ENCODE assay signal across 9 cellular contexts in the genomic region with DNA sequence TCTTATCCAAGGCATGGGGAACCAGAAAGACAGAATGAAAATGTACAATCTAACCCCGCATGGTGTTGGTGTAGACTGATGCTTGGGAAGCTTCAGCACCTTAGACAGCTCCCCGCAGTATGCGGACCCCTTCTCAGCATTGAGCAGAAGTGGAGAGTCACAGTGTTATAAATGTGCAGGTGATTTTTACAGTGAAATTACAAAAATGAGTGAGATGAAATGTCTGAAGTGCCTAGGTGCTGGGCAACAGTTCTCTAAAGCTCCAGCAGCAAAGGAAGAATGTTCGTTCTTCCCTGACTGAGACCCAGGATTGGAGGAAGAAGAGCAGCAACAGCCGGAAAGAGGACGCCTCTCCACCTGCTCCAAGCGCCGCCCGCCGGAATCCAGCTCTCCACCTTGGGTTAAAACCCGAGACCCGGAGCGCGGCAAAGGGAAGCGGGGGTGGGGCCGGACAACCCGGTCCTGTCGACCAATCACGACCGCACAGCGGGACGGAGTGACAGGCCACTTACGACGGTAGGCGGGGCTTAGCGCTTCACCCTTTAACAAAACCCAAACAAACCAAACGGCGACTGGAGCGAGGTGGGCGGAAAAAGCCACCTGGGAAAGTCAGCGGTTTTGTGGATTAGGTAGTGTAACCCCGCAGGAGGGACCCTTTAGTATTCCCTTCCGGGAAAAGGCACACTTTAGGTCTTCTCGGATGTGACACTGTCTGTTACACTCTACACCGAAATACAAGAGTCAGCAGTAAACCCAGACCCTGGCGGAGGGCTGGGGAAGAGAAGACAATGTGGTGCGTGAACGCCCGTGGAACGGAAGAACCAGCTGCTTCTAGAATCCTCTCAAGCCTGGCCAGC. TPM values are rescaled to one million over a fixed set of nuclear protein-coding genes. Genes with fewer than 3 reads are reported as not detected.
DNase-seq lines count a peak whose midpoint lies in the region; ATAC-seq, FAIRE-seq and TF ChIP-seq lines count a peak whose summit lies in the region.
"Had no signal": no experiment of that assay in that cellular context is flagged by ENCODE, and none has a peak within 500 bp of the region (broad histone marks: within the 10 kb centered on the region; RNA-seq: fewer than 3 reads in every experiment).

A gene (minus strand): TSS at position 403 of the 857 bp plus-strand sequence. CDS start 436 bp downstream, outside the sequence.

- peak within 1 kb of the TSS; percentile 60 for H3K9ac ChIP-seq in HUES64 (ENCODE audit: low read depth, low read length)

- peak within 1 kb of the TSS; percentile 62 for H3K4me3 ChIP-seq in HUES64 (ENCODE audit: low read length)
- peak within 1 kb of the TSS in 2 of 4 donors; percentile 12 to 36 for H3K4me3 ChIP-seq in Peyer's patch
- H3K4me3 ChIP-seq in coronary artery = peak within 1 kb of the TSS; percentile 58

- WGBS in HUES64 = under 1% methylated on average over 39 of the region's 40 CpGs

- no peaks in the 10 kb centered on the region for H3K27me3 ChIP-seq in HUES64 (ENCODE audit: insufficient read depth, low read length)
- H3K27me3 ChIP-seq in Peyer's patch = no peaks in the 10 kb centered on the region

- TF ChIP-seq CTCF in Peyer's patch (IDR thresholded peaks at IDR 0.05) = no peak
- no peak for TF ChIP-seq CTCF in coronary artery (IDR thresholded peaks at IDR 0.05)

- peak; percentile 83 for ATAC-seq in GM19397 (IDR thresholded peaks at IDR 0.05; ENCODE audit: unreplicated experiment)
- no peak for ATAC-seq in HG03520 (IDR thresholded peaks at IDR 0.05; ENCODE audit: unreplicated experiment)

- no peak for FAIRE-seq in GM12892 (lab: Jason Lieb, UNC)

- DNase-seq in D341Med (ENCODE audit: low spot score) = peak; percentile 94
- peak in 2 of 3 donors; percentile 69 to 71 for DNase-seq in Peyer's patch
- DNase-seq in coronary artery (ENCODE audit: low spot score) = no peak
- DNase-seq in medulla oblongata (ENCODE audit: extremely low spot score) = peak; percentile 6
- no peak for DNase-seq in GM12892 (ENCODE audit: insufficient read length)
- DNase-seq: IMR-90 had no signal

- H3K27ac ChIP-seq in HUES64 (ENCODE audit: low read depth, low read length) = peak within 1 kb of the TSS; percentile 59; the same call in 1 of the 2 replicates
- H3K27ac ChIP-seq in Peyer's patch = peak within 1 kb of the TSS in 1 of 4 donors; percentile 52
- H3K27ac ChIP-seq in coronary artery = no peak within 1 kb of the TSS

- H3K4me1 ChIP-seq in HUES64 (ENCODE audit: insufficient read depth, low read length) (peaks cover 3% of the 10 kb centered on the region; the same call in 1 of the 2 replicates), Peyer's patch (no peaks in the 10 kb centered on the region)

- TF ChIP-seq POLR2A in Peyer's patch (IDR thresholded peaks at IDR 0.05) (no peak), GM12892 (IDR thresholded peaks at IDR 0.05; ENCODE audit: low read depth, low read length) (no peak)

- H3K9me3 ChIP-seq in HUES64 (ENCODE audit: insufficient read depth, low read depth, low read length) = no peaks in the 10 kb centered on the region
- no peaks in the 10 kb centered on the region for H3K9me3 ChIP-seq in Peyer's patch

- H3K36me3 ChIP-seq in HUES64 (ENCODE audit: insufficient read depth, low read length) = no peaks in the 10 kb centered on the region
- no peaks in the 10 kb centered on the region for H3K36me3 ChIP-seq in Peyer's patch

RNA-seq across cellular contexts. Expression of the gene that starts here (rescaled TPM):
- 0.05 TPM for polyA plus RNA-seq in HUES64 (2013, experiment 1 of 2)
- polyA plus RNA-seq in HUES64 (2013, experiment 2 of 2) = 0.06 TPM
- 1 to 10 TPM in 1 of 4 donors, not detected in 3; 1.7 TPM for total RNA-seq in Peyer's patch
- polyA plus RNA-seq in GM12892 (2012; ENCODE audit: missing spikeins) = not detected
- total RNA-seq: IMR-90 had no signal
- polyA plus RNA-seq: IMR-90 had no signal

Comparison
In these comparisons a context has a peak if more than half of its experiments do, and no peak if none do; other contexts are left out.
1. DNase-seq: peak in D341Med (single experiment), Peyer's patch (2 of 3) and medulla oblongata (single experiment); none in coronary artery (single experiment) and GM12892 (single experiment).